In the genomic region with DNA sequence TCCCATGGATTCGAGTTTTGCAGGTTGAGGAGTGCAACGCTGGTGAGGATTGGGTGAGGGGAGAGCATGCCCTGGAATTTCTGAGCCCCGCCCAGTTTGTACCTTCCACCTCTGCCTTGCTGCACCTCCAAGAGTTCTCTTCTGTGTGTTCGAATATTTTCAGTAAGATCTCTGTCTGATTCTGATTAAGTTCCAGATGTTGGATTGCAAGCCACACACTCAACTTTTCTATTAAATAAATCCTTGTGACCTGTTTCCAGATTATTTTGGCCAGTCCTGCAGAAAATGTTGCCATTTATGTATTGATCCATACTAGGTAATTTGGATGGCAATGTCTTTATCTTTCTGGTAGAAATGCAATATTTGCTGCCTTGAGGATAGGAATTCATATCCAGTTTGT, we compare ENCODE assay signal across 34 cellular contexts. TPM values are rescaled to one million over a fixed set of nuclear protein-coding genes. Genes with fewer than 3 reads are reported as not detected.
"Had no signal": no experiment of that assay in that cellular context is flagged by ENCODE, and none has a peak within 500 bp of the region (broad histone marks: within the 10 kb centered on the region; RNA-seq: fewer than 3 reads in every experiment).

No MANE protein-coding gene starts in this region.

- H3K4me1 Mint-ChIP-seq: WTC11 had no signal

- H3K79me2 ChIP-seq: hepatocyte had no signal

- H2AFZ ChIP-seq: hepatocyte had no signal

- ATAC-seq: activated CD8-positive, alpha-beta memory T cell treated with anti-CD3 and anti-CD28 coated beads, Interleukin-2, amount 10 ng/mL, durations not matched to agents 7 days and 5 days; activated CD8-positive, alpha-beta T cell treated with anti-CD3 and anti-CD28 coated beads, Interleukin-2, amount 10 ng/mL, durations not matched to agents 7 days and 5 days; effector memory CD8-positive, alpha-beta T cell; foreskin keratinocyte; gastrocnemius medialis; heart right ventricle; T-cell; WTC11 had no signal

- H3K27ac ChIP-seq: brain microvascular endothelial cell, coronary artery, esophagus muscularis mucosa, foreskin keratinocyte, gastrocnemius medialis, heart right ventricle, hepatocyte, VCaP had no signal

- H3K4me1 ChIP-seq: esophagus muscularis mucosa, foreskin keratinocyte had no signal

- DNase-seq: activated CD4-positive, alpha-beta memory T cell treated with anti-CD3 and anti-CD28 coated beads for 36 hours; activated CD4-positive, alpha-beta T cell treated with anti-CD3 and anti-CD28 coated beads for 1 hour; activated CD4-positive, alpha-beta T cell treated with anti-CD3 and anti-CD28 coated beads for 4 hours; activated CD8-positive, alpha-beta memory T cell treated with anti-CD3 and anti-CD28 coated beads, Interleukin-2, amount 10 ng/mL, durations not matched to agents 7 days and 5 days; activated CD8-positive, alpha-beta memory T cell treated with anti-CD3 and anti-CD28 coated beads, Interleukin-2, amount 50 U/mL, for 4 hours; activated CD8-positive, alpha-beta T cell treated with anti-CD3 and anti-CD28 coated beads, Interleukin-2, amount 10 ng/mL, durations not matched to agents 7 days and 5 days; activated effector memory CD4-positive, alpha-beta T cell treated with anti-CD3 and anti-CD28 coated beads, Interleukin-2, amount 50 U/mL, for 16 hours; activated naive CD4-positive, alpha-beta T cell treated with anti-CD3 and anti-CD28 coated beads, Interleukin-2, amount 10 ng/mL, durations not matched to agents 7 days and 5 days; activated T-cell treated with anti-CD3 and anti-CD28 coated beads, Interleukin-2, amount 50 U/mL, for 1 hour; activated T-cell treated with anti-CD3 and anti-CD28 coated beads, Interleukin-2, amount 50 U/mL, for 48 hours; amniotic stem cell; anterior cingulate cortex; brain microvascular endothelial cell; dermis blood vessel endothelial cell; effector CD4-positive, alpha-beta T cell; effector memory CD8-positive, alpha-beta T cell; erythroblast; foreskin keratinocyte; gastrocnemius medialis; heart right ventricle; SW 1271; T-cell; T-helper 2 cell had no signal

- H3K36me3 ChIP-seq: brain microvascular endothelial cell, esophagus muscularis mucosa, gastrocnemius medialis, heart right ventricle had no signal

- H3K4me3 ChIP-seq: coronary artery, esophagus muscularis mucosa, gastrocnemius medialis, heart right ventricle, hepatocyte had no signal

- H3K27me3 ChIP-seq: brain microvascular endothelial cell, esophagus muscularis mucosa, foreskin keratinocyte, gastrocnemius medialis, heart right ventricle, hepatocyte had no signal

- H3K4me3 Mint-ChIP-seq: activated CD4-positive, alpha-beta memory T cell treated with anti-CD3 and anti-CD28 coated beads for 36 hours; activated CD8-positive, alpha-beta memory T cell treated with anti-CD3 and anti-CD28 coated beads, Interleukin-2, amount 10 ng/mL, durations not matched to agents 7 days and 5 days; activated CD8-positive, alpha-beta T cell treated with anti-CD3 and anti-CD28 coated beads, Interleukin-2, amount 10 ng/mL, durations not matched to agents 7 days and 5 days; activated naive CD4-positive, alpha-beta T cell treated with anti-CD3 and anti-CD28 coated beads, Interleukin-2, amount 10 ng/mL, durations not matched to agents 7 days and 5 days; activated naive CD8-positive, alpha-beta T cell; activated T-helper 1 cell treated with anti-CD3 and anti-CD28 coated beads, Interleukin-12 subunit alpha, Interleukin-12 subunit beta, Interleukin-2, Interleukin-4 antibody, amounts not matched to agents 30 ng/mL and 10 ng/mL and 1 ng/mL, durations not matched to agents 14 hours and 24 hours and 36 hours; central memory CD8-positive, alpha-beta T cell; effector memory CD8-positive, alpha-beta T cell; T-cell; WTC11 had no signal

- H3K9me3 Mint-ChIP-seq: activated CD4-positive, alpha-beta memory T cell treated with anti-CD3 and anti-CD28 coated beads for 36 hours; activated naive CD4-positive, alpha-beta T cell treated with anti-CD3 and anti-CD28 coated beads, Interleukin-2, amount 10 ng/mL, durations not matched to agents 7 days and 5 days; activated T-helper 1 cell treated with anti-CD3 and anti-CD28 coated beads, Interleukin-12 subunit alpha, Interleukin-12 subunit beta, Interleukin-2, Interleukin-4 antibody, amounts not matched to agents 30 ng/mL and 10 ng/mL and 1 ng/mL, durations not matched to agents 14 hours and 24 hours and 36 hours; activated T-helper 2 cell treated with anti-CD3 and anti-CD28 coated beads, Interferon-gamma antibody, Interleukin-2, Interleukin-4, amounts not matched to agents 10 μg/mL and 5 μg/mL and 100 μg/mL, durations not matched to agents 14 hours and 24 hours and 36 hours; central memory CD8-positive, alpha-beta T cell; effector memory CD8-positive, alpha-beta T cell; T-cell had no signal

- H3K4me2 ChIP-seq: hepatocyte had no signal

- H3K27ac Mint-ChIP-seq: activated CD4-positive, alpha-beta memory T cell treated with anti-CD3 and anti-CD28 coated beads for 36 hours; activated CD8-positive, alpha-beta memory T cell treated with anti-CD3 and anti-CD28 coated beads, Interleukin-2, amount 10 ng/mL, durations not matched to agents 7 days and 5 days; activated CD8-positive, alpha-beta T cell treated with anti-CD3 and anti-CD28 coated beads, Interleukin-2, amount 10 ng/mL, durations not matched to agents 7 days and 5 days; activated naive CD4-positive, alpha-beta T cell treated with anti-CD3 and anti-CD28 coated beads, Interleukin-2, amount 10 ng/mL, durations not matched to agents 7 days and 5 days; activated naive CD8-positive, alpha-beta T cell; activated T-helper 1 cell treated with anti-CD3 and anti-CD28 coated beads, Interleukin-12 subunit alpha, Interleukin-12 subunit beta, Interleukin-2, Interleukin-4 antibody, amounts not matched to agents 30 ng/mL and 10 ng/mL and 1 ng/mL, durations not matched to agents 14 hours and 24 hours and 36 hours; activated T-helper 2 cell treated with anti-CD3 and anti-CD28 coated beads, Interferon-gamma antibody, Interleukin-2, Interleukin-4, amounts not matched to agents 10 μg/mL and 5 μg/mL and 100 μg/mL, durations not matched to agents 14 hours and 24 hours and 36 hours; effector memory CD8-positive, alpha-beta T cell; T-cell; WTC11 had no signal

- H3K9me3 ChIP-seq: esophagus muscularis mucosa, gastrocnemius medialis, heart right ventricle had no signal

- H3K36me3 Mint-ChIP-seq: activated CD4-positive, alpha-beta memory T cell treated with anti-CD3 and anti-CD28 coated beads for 36 hours; activated CD8-positive, alpha-beta memory T cell treated with anti-CD3 and anti-CD28 coated beads, Interleukin-2, amount 10 ng/mL, durations not matched to agents 7 days and 5 days; activated naive CD4-positive, alpha-beta T cell treated with anti-CD3 and anti-CD28 coated beads, Interleukin-2, amount 10 ng/mL, durations not matched to agents 7 days and 5 days; activated naive CD8-positive, alpha-beta T cell; T-cell; WTC11 had no signal

RNA-seq across cellular contexts. Expression of gene IL31RA, which starts 54.1 kb away (rescaled TPM):
- total RNA-seq: activated CD8-positive, alpha-beta memory T cell treated with anti-CD3 and anti-CD28 coated beads for 36 hours; activated CD8-positive, alpha-beta memory T cell treated with anti-CD3 and anti-CD28 coated beads, Interleukin-2, amount 10 ng/mL, durations not matched to agents 7 days and 5 days; activated CD8-positive, alpha-beta T cell treated with anti-CD3 and anti-CD28 coated beads, Interleukin-2, amount 10 ng/mL, durations not matched to agents 7 days and 5 days; activated T-helper 2 cell treated with anti-CD3 and anti-CD28 coated beads, Interferon-gamma antibody, Interleukin-2, Interleukin-4, amounts not matched to agents 10 μg/mL and 5 μg/mL and 100 μg/mL, durations not matched to agents 14 hours and 24 hours and 36 hours; cerebellum; dermis blood vessel endothelial cell; T-cell; WTC11 had no signal
